8 cellular contexts compared by ENCODE assay signal in the genomic region with DNA sequence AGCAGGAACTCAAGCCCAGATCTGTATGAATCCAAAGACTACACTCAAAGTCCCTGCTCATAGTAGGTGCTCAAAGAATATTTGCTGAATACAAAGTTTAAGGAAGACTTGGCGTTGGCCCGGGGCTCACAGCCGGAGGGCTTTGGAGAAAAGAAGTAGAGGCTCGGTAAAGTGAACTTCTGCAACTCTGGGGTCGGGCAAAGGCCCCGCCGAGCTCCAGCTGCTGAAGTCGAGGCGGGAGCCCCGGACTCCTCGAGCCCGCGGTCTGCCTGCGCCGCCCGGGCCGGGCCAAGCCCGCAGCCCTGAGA. TPM values are rescaled to one million over a fixed set of nuclear protein-coding genes. Genes with fewer than 3 reads are reported as not detected.
DNase-seq lines count a peak whose midpoint lies in the region; ATAC-seq and TF ChIP-seq lines count a peak whose summit lies in the region.

No MANE protein-coding gene starts in this region.

- POLR2A ChIA-PET in RWPE1 (lab: Yijun Ruan, JAX; ENCODE audit: low non-redundant PET): no interaction called here

- H3K4me1 ChIP-seq in sigmoid colon: peaks cover 0 to 37% (median 33%) of the 10 kb centered on the region in 4 donors

- TF ChIP-seq CTCF in RWPE1 (conservative IDR thresholded peaks at IDR 0.05; ENCODE audit: low read depth) (no peak), fibroblast of pulmonary artery (IDR thresholded peaks at IDR 0.05; ENCODE audit: low read length, missing control alignments) (no peak), sigmoid colon (IDR thresholded peaks at IDR 0.05) (no peak)

- peak; percentile 1 for ATAC-seq in activated CD8-positive, alpha-beta memory T cell treated with anti-CD3 and anti-CD28 coated beads, Interleukin-2, amount 10 ng/mL, durations not matched to agents 7 days and 5 days

- peak overlapping the region; percentile 90 for H3K4me3 Mint-ChIP-seq in activated CD8-positive, alpha-beta memory T cell treated with anti-CD3 and anti-CD28 coated beads, Interleukin-2, amount 10 ng/mL, durations not matched to agents 7 days and 5 days

- H3K27ac ChIP-seq in RWPE1 (peak overlapping the region; percentile 95), sigmoid colon (peak overlapping the region; percentile 80 to 88 (median 84))

- no peaks in the 10 kb centered on the region for H3K9me3 Mint-ChIP-seq in activated CD8-positive, alpha-beta memory T cell treated with anti-CD3 and anti-CD28 coated beads, Interleukin-2, amount 10 ng/mL, durations not matched to agents 7 days and 5 days (ENCODE audit: low read depth)

- peaks cover 57% of the 10 kb centered on the region for H3K36me3 Mint-ChIP-seq in activated CD8-positive, alpha-beta memory T cell treated with anti-CD3 and anti-CD28 coated beads, Interleukin-2, amount 10 ng/mL, durations not matched to agents 7 days and 5 days

- no peaks in the 10 kb centered on the region for H3K27me3 Mint-ChIP-seq in activated CD8-positive, alpha-beta memory T cell treated with anti-CD3 and anti-CD28 coated beads, Interleukin-2, amount 10 ng/mL, durations not matched to agents 7 days and 5 days

- peaks cover 24 to 48% (median 38%) of the 10 kb centered on the region in 4 donors for H3K36me3 ChIP-seq in sigmoid colon

- WGBS in sigmoid colon, 2 donors: 0% methylated on average over 18 of the region's 18 CpGs

- H3K4me1 Mint-ChIP-seq in activated CD8-positive, alpha-beta memory T cell treated with anti-CD3 and anti-CD28 coated beads, Interleukin-2, amount 10 ng/mL, durations not matched to agents 7 days and 5 days: peaks cover 64% of the 10 kb centered on the region

- peak overlapping the region; percentile 92 for H3K27ac Mint-ChIP-seq in activated CD8-positive, alpha-beta memory T cell treated with anti-CD3 and anti-CD28 coated beads, Interleukin-2, amount 10 ng/mL, durations not matched to agents 7 days and 5 days

- intact Hi-C loops in sigmoid colon (cut with DNase I): no loop called here

- CTCF ChIA-PET in activated CD8-positive, alpha-beta memory T cell treated with anti-CD3 and anti-CD28 coated beads, Interleukin-2, amount 10 ng/mL, durations not matched to agents 7 days and 5 days (lab: Charles Lee): interaction anchor here (1.0 to 1.8 kb wide), 3 partner anchors 34 to 344 kb away, joined by 3 to 7 read pairs (median 3); a partner anchor contains a TSS
- CTCF ChIA-PET in RWPE1 (lab: Yijun Ruan, JAX): no interaction called here

- no peak for TF ChIP-seq EP300 in sigmoid colon (IDR thresholded peaks at IDR 0.05)

- H3K4me3 ChIP-seq in fibroblast of pulmonary artery (replicated peaks; ENCODE audit: low read depth, low read length) (peak overlapping the region; percentile 84), sigmoid colon (peak overlapping the region; percentile 72 to 98 (median 86))

- no peaks in the 10 kb centered on the region for H3K27me3 ChIP-seq in sigmoid colon

- no peaks in the 10 kb centered on the region for H3K9me3 ChIP-seq in sigmoid colon

- no peak for DNase-seq in activated CD8-positive, alpha-beta memory T cell treated with anti-CD3 and anti-CD28 coated beads, Interleukin-2, amount 10 ng/mL, durations not matched to agents 7 days and 5 days
- DNase-seq in activated CD8-positive, alpha-beta memory T cell treated with anti-CD3 and anti-CD28 coated beads for 24 hours: no peak
- DNase-seq in RWPE1 (ENCODE audit: low spot score): no peak
- DNase-seq in fibroblast of pulmonary artery (ENCODE audit: low read depth): no peak
- no peak for DNase-seq in sigmoid colon
- no peak for DNase-seq in HuH-7 (ENCODE audit: low spot score)
- DNase-seq in NCI-H345 treated with DMSO at 0.1 percent for 48 hours (lab: John Stamatoyannopoulos, UW; ENCODE audit: unreplicated experiment): no peak
- no peak for DNase-seq in activated CD4-positive, alpha-beta T cell treated with anti-CD3 and anti-CD28 coated beads, Interleukin-2, amount 50 U/mL, for 4 hours

- no peak for TF ChIP-seq POLR2A in sigmoid colon (IDR thresholded peaks at IDR 0.05)

RNA-seq across cellular contexts. Expression of a gene that starts 0.3 kb away (rescaled TPM):
- 100 to 1,000 TPM; 126 to 151 TPM for total RNA-seq in activated CD8-positive, alpha-beta memory T cell treated with anti-CD3 and anti-CD28 coated beads, Interleukin-2, amount 10 ng/mL, durations not matched to agents 7 days and 5 days
- 10 to 100 TPM; 30.3 to 70.3 (median 40.4) TPM for total RNA-seq in sigmoid colon
- polyA plus RNA-seq in sigmoid colon: 10 to 100 TPM in 2 of 3 donors, 1 to 10 TPM in 1; 9.2 to 43.3 (median 18.0) TPM

RNA-seq across cellular contexts. Expression of a gene that starts 6.7 kb away (rescaled TPM):
- 1,000 to 10,000 TPM; 1,755 to 2,356 TPM for total RNA-seq in activated CD8-positive, alpha-beta memory T cell treated with anti-CD3 and anti-CD28 coated beads, Interleukin-2, amount 10 ng/mL, durations not matched to agents 7 days and 5 days
- 1,000 to 10,000 TPM; 2,593 to 3,468 (median 2,960) TPM for total RNA-seq in sigmoid colon
- 1,000 to 10,000 TPM; 3,521 to 5,499 (median 3,713) TPM for polyA plus RNA-seq in sigmoid colon
